ENCODE assay signal across 8 cellular contexts in the genomic region with DNA sequence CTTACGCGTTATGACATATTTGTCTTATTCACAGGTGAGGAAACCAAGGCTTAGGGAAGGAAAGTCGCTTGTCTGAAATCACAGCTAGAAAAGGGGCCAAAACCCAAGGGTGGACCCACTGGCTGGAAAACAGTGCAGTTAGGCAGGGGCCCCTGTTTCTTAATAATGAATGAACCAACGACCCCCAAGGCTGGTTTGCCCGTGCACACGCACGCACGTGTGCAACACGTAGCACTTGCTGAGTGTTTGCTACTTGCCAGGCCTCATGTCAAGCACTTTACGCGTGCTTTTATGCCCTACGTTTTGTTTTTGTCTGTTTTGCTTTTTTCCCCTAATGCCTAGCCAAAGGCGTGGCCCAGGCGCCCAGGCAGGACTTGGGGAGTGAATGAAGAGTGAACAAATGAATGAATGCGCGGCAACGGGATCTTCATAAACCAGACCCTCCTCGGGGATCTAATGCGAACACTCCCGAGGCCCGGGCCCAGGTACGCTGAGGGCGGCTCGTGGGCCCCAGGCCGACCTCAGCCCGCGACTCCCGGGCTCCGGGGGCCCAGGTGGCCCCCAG. TPM values are rescaled to one million over a fixed set of nuclear protein-coding genes. Genes with fewer than 3 reads are reported as not detected.
A peak's percentile ranks its signal among the peaks of the same experiment; 100 is the strongest.
DNase-seq lines count a peak whose midpoint lies in the region; ATAC-seq and TF ChIP-seq lines count a peak whose summit lies in the region.

No MANE protein-coding gene starts in this region.

- TF ChIP-seq CTCF in OCI-LY7 (conservative IDR thresholded peaks at IDR 0.05; ENCODE audit: low read length) (no peak), GM10266 (IDR thresholded peaks at IDR 0.05; ENCODE audit: control insufficient read depth, insufficient read depth, low read depth, missing control alignments) (no peak)

- peaks cover 37% of the 10 kb centered on the region for H3K4me1 ChIP-seq in OCI-LY7 (ENCODE audit: insufficient read depth, low read length, poor library complexity, severe bottlenecking)
- peaks cover 3% of the 10 kb centered on the region for H3K4me1 ChIP-seq in ectodermal cell (ENCODE audit: control insufficient read depth, insufficient read depth, low read length)

- H3K36me3 Mint-ChIP-seq in naive B cell: no peaks in the 10 kb centered on the region

- H4K20me1 ChIP-seq in OCI-LY7 (ENCODE audit: insufficient read depth, low read length): peaks cover 22% of the 10 kb centered on the region

- no peaks in the 10 kb centered on the region for H3K9me2 ChIP-seq in OCI-LY7 (ENCODE audit: insufficient read depth, low read length)

- DNase-seq in activated T-cell treated with anti-CD3 and anti-CD28 coated beads for 24 hours (ENCODE audit: low read depth) (peak; percentile 7), OCI-LY7 (ENCODE audit: low spot score) (no peak), naive B cell (no peak), KBM-7 (no peak), NCI-H2196 (lab: John Stamatoyannopoulos, UW; ENCODE audit: unreplicated experiment) (no peak), GM10266 (ENCODE audit: extremely low spot score) (no peak)
- DNase-seq in activated T-cell treated with anti-CD3 and anti-CD28 coated beads, Interleukin-2, amount 50 U/mL, for 1 hour: no peak

- peaks cover 0 to 6% (median 0%) of the 10 kb centered on the region in 3 donors for H3K27me3 Mint-ChIP-seq in naive B cell

- H3K4me3 ChIP-seq in OCI-LY7 (ENCODE audit: low read depth, low read length, poor library complexity, severe bottlenecking) (peak overlapping the region; percentile 97), ectodermal cell (ENCODE audit: insufficient read depth, low read depth, low read length) (peak overlapping the region; percentile 84)

- peaks cover 19 to 38% (median 25%) of the 10 kb centered on the region in 3 donors for H3K4me1 Mint-ChIP-seq in naive B cell

- WGBS in ectodermal cell, 2 experiments: 27 to 28% methylated on average over 29 of the region's 29 CpGs

- POLR2A ChIA-PET in OCI-LY7 (lab: Charles Lee): no interaction called here

- peak overlapping the region; percentile 83 to 95 (median 87) for H3K4me3 Mint-ChIP-seq in naive B cell

- H3K79me2 ChIP-seq in OCI-LY7 (ENCODE audit: insufficient read depth, low read depth, low read length): peaks cover 41% of the 10 kb centered on the region

- ATAC-seq in naive B cell (ENCODE audit: low read depth in 2 of 2): peak in 1 of 2 donors; percentile 7

- H3K9me3 Mint-ChIP-seq in naive B cell: peaks cover 0 to 2% (median 0%) of the 10 kb centered on the region in 7 donors

- intact Hi-C loops in OCI-LY7 (cut with micrococcal nuclease; ENCODE audit: unreplicated experiment): no loop called here

- CTCF ChIA-PET in OCI-LY7 (lab: Charles Lee; ENCODE audit: unreplicated experiment): no interaction called here

- H3K9me3 ChIP-seq in OCI-LY7 (ENCODE audit: low read length) (no peaks in the 10 kb centered on the region), ectodermal cell (ENCODE audit: control insufficient read depth, low read length) (no peaks in the 10 kb centered on the region)

- H3K27ac ChIP-seq in OCI-LY7 (ENCODE audit: low read depth, low read length, poor library complexity, severe bottlenecking): peak overlapping the region; percentile 13
- no peak overlapping the region for H3K27ac ChIP-seq in ectodermal cell (ENCODE audit: insufficient read depth, low read depth, low read length, poor library complexity, severe bottlenecking)

- H3K27me3 ChIP-seq in ectodermal cell (ENCODE audit: control insufficient read depth, insufficient read depth, low read length, poor library complexity, severe bottlenecking): no peaks in the 10 kb centered on the region

- BruUV-seq in OCI-LY7 (replicated peaks; lab: Mats Ljungman, UMichigan): no TSS peak

- peak overlapping the region; percentile 79 for H2AFZ ChIP-seq in OCI-LY7 (ENCODE audit: low read length)

- in situ Hi-C loops in KBM-7 (cut with MboI; ENCODE audit: low pct_unique_long_range_greater_than_20kb, low sequenced_read_pairs): no loop called here

- peaks cover under 1% of the 10 kb centered on the region; the same call in 1 of the 2 replicates for H3K36me3 ChIP-seq in OCI-LY7 (ENCODE audit: insufficient read depth, low read length)
- H3K36me3 ChIP-seq in ectodermal cell (ENCODE audit: control insufficient read depth, insufficient read depth, low read length): no peaks in the 10 kb centered on the region

- peak overlapping the region; percentile 71 for H3K4me2 ChIP-seq in OCI-LY7 (ENCODE audit: low read length)

- peak overlapping the region in 5 of 6 donors; percentile 67 to 93 (median 84) for H3K27ac Mint-ChIP-seq in naive B cell

RNA-seq across cellular contexts. Expression of gene USP10, which starts 0.6 kb away (rescaled TPM):
- 65.9 and 69.8 TPM in 2 replicates for total RNA-seq in OCI-LY7 (2014; rRNA removed; shearing (Covaris generic))
- 134 and 135 TPM in 2 replicates for total RNA-seq in OCI-LY7 (2022)
- polyA plus RNA-seq in ectodermal cell (2013, experiment 1 of 4): 128 TPM
- polyA plus RNA-seq in ectodermal cell (2013, experiment 2 of 4): 128 TPM
- 97.7 TPM for polyA plus RNA-seq in ectodermal cell (2013, experiment 3 of 4)
- polyA plus RNA-seq in ectodermal cell (2013, experiment 4 of 4): 101 TPM
- 100 to 1,000 TPM in 1 of 6 donors, 10 to 100 TPM in 5; 69.4 to 103 (median 96.4) TPM for polyA plus RNA-seq in naive B cell (ENCODE audit: low read depth in 6 of 6)

RNA-seq across cellular contexts. Expression of gene KLHL36, which starts 50.9 kb away (rescaled TPM):
- total RNA-seq in OCI-LY7 (2014; rRNA removed; shearing (Covaris generic)): 50.1 and 58.9 TPM in 2 replicates
- total RNA-seq in OCI-LY7 (2022): 66.1 and 69.0 TPM in 2 replicates
- polyA plus RNA-seq in ectodermal cell (2013, experiment 1 of 4): 15.5 TPM
- polyA plus RNA-seq in ectodermal cell (2013, experiment 2 of 4): 14.2 TPM
- polyA plus RNA-seq in ectodermal cell (2013, experiment 3 of 4): 13.1 TPM
- polyA plus RNA-seq in ectodermal cell (2013, experiment 4 of 4): 13.5 TPM
- polyA plus RNA-seq in naive B cell (ENCODE audit: low read depth in 6 of 6): 10 to 100 TPM; 29.7 to 40.3 (median 37.5) TPM
